1 cellular context compared by ENCODE assay signal in the genomic region with DNA sequence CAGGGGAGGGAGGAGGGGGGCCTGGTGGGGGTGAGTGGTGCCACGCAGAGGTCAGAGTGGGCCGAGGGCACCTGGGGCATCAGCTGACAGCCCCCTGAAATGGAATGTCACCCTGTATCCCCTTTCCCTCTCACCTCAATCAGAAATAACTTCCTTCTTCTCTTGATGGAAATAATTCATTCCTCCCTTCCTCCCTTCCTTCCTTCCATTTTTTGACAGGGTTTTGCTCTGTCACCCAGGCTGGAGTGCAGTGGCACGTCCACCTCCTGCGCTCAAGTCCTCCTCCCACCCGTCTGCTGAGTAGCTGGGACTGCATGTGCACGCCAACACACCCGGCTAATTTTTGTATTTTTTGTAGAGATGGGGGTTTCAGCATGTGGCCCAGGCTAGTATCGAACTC.
TF ChIP-seq lines count a peak whose summit lies in the region.

No MANE protein-coding gene starts in this region.

TF ChIP-seq in HepG2, 621 proteins besides CTCF, POLR2A, EP300 and RAD21:
- TF ChIP-seq, protein P1, sequence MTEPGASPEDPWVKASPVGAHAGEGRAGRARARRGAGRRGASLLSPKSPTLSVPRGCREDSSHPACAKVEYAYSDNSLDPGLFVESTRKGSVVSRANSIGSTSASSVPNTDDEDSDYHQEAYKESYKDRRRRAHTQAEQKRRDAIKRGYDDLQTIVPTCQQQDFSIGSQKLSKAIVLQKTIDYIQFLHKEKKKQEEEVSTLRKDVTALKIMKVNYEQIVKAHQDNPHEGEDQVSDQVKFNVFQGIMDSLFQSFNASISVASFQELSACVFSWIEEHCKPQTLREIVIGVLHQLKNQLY (CRISPR knock-in tag; IDR thresholded peaks at IDR 0.05) = no peak
- TF ChIP-seq ZNF780A (CRISPR knock-in tag; IDR thresholded peaks at IDR 0.05) (no peak), SATB2 (CRISPR knock-in tag; IDR thresholded peaks at IDR 0.05) (no peak), ZSCAN31 (CRISPR knock-in tag; IDR thresholded peaks at IDR 0.05; ENCODE audit: low read depth) (no peak), PCBP1 (IDR thresholded peaks at IDR 0.05; ENCODE audit: borderline replicate concordance, low read depth, low read length) (0 out of 2 replicates have a peak, but pooled peaks have one; percentile 55), AGO2 (optimal IDR thresholded peaks at IDR 0.05; ENCODE audit: low read depth, low read length) (no peak), HNRNPK (IDR thresholded peaks at IDR 0.05; ENCODE audit: low read depth, low read length, poor library complexity, severe bottlenecking) (peak; percentile 62)
